In genomic region chr2:239532305-239532649, GRCh38 we compare ENCODE assay signal across 16 cellular contexts.
A peak's percentile ranks its signal among the peaks of the same experiment; 100 is the strongest.
DNase-seq lines count a peak whose midpoint lies in the region; ATAC-seq, FAIRE-seq and TF ChIP-seq lines count a peak whose summit lies in the region.
"Had no signal": no experiment of that assay in that cellular context is flagged by ENCODE, and none has a peak within 500 bp of the region (broad histone marks: within the 10 kb centered on the region; RNA-seq: fewer than 3 reads in every experiment).

No MANE protein-coding gene starts in this region.

- ATAC-seq in GM19463 (IDR thresholded peaks at IDR 0.05; ENCODE audit: unreplicated experiment): no peak
- ATAC-seq in HG02970 (IDR thresholded peaks at IDR 0.05; ENCODE audit: low FRiP score, unreplicated experiment): no peak
- ATAC-seq in GM19035 (IDR thresholded peaks at IDR 0.05; ENCODE audit: unreplicated experiment): no peak
- ATAC-seq: K562 had no signal

- 76 to 93% (median 84%) methylated on average over 17 to 18 of the region's 18 CpGs for WGBS in spleen, 5 donors
- WGBS in testis, 2 donors: 58 to 62% methylated on average over 4 to 18 of the region's 18 CpGs

- peaks cover 14% of the 10 kb centered on the region for H3K27me3 Mint-ChIP-seq in chondrocyte (ENCODE audit: low read depth)
- H3K27me3 Mint-ChIP-seq in nephron (ENCODE audit: low read depth): peaks cover 28% of the 10 kb centered on the region

- H3K9me3 ChIP-seq in spleen: peaks cover 0 to 18% (median 12%) of the 10 kb centered on the region in 8 donors
- no peaks in the 10 kb centered on the region for H3K9me3 ChIP-seq in testis
- H3K9me3 ChIP-seq: Caco-2 had no signal

- no peak overlapping the region for H3K27ac Mint-ChIP-seq in chondrocyte (ENCODE audit: unreplicated experiment)
- H3K27ac Mint-ChIP-seq in nephron: peak overlapping the region in 2 of 3 experiments; percentile 35 to 89
- H3K27ac Mint-ChIP-seq: B cell had no signal

- H3K27ac ChIP-seq in spleen (no peak overlapping the region), testis (no peak overlapping the region)
- H3K27ac ChIP-seq: GM23248 had no signal

- H3K36me3 ChIP-seq in spleen (no peaks in the 10 kb centered on the region), testis (ENCODE audit: low read depth, missing control alignments) (no peaks in the 10 kb centered on the region)

- H3K9me3 Mint-ChIP-seq in chondrocyte (ENCODE audit: low read depth) (peaks cover 13% of the 10 kb centered on the region), nephron (peaks cover 21% of the 10 kb centered on the region)

- DNase-seq in HTR-8/SVneo (ENCODE audit: insufficient read length, low spot score): no peak
- peak; percentile 55 for DNase-seq in chondrocyte (ENCODE audit: low spot score)
- DNase-seq in spleen: peak; percentile 39
- no peak for DNase-seq in testis
- DNase-seq: GDM1, GM23248 had no signal

- peaks cover 0 to 8% (median 0%) of the 10 kb centered on the region in 7 donors for H3K27me3 ChIP-seq in spleen (replicated peaks in 1 of 7)
- H3K27me3 ChIP-seq in testis: no peaks in the 10 kb centered on the region

- FAIRE-seq in HTR-8/SVneo (lab: Jason Lieb, UNC): peak; percentile 72
- FAIRE-seq: A204.1, GM12892, K562 had no signal

- H3K4me1 ChIP-seq in spleen (peaks cover 0 to 20% (median 0%) of the 10 kb centered on the region in 6 donors), testis (peaks cover 5% of the 10 kb centered on the region)
- H3K4me1 ChIP-seq: Caco-2 had no signal

- no peak overlapping the region for H3K4me3 ChIP-seq in spleen
- no peak overlapping the region for H3K4me3 ChIP-seq in testis
- H3K4me3 ChIP-seq: GM23248, K562 had no signal

- H3K36me3 Mint-ChIP-seq in chondrocyte (ENCODE audit: low read depth): peaks cover 1% of the 10 kb centered on the region
- H3K36me3 Mint-ChIP-seq in nephron (ENCODE audit: low read depth): peaks cover 7% of the 10 kb centered on the region
- H3K36me3 Mint-ChIP-seq: CD8-positive, alpha-beta memory T cell had no signal

- H3K4me3 Mint-ChIP-seq in chondrocyte (ENCODE audit: unreplicated experiment) (no peak overlapping the region), nephron (no peak overlapping the region)
- H3K4me3 Mint-ChIP-seq: B cell; CD8-positive, alpha-beta memory T cell had no signal

- intact Hi-C loops in spleen (cut with DNase I; ENCODE audit: low total_unique reads): no loop called here
- intact Hi-C loops in testis (cut with DNase I; ENCODE audit: low total_unique reads): no loop called here

- H3K4me1 Mint-ChIP-seq in chondrocyte (ENCODE audit: low read depth): no peaks in the 10 kb centered on the region
- peaks cover 32% of the 10 kb centered on the region for H3K4me1 Mint-ChIP-seq in nephron
- H3K4me1 Mint-ChIP-seq: B cell; CD8-positive, alpha-beta memory T cell had no signal

- TF ChIP-seq CTCF in chondrocyte (IDR thresholded peaks at IDR 0.05) (no peak), nephron (IDR thresholded peaks at IDR 0.05; ENCODE audit: unreplicated experiment in 3 of 3) (no peak), spleen (IDR thresholded peaks at IDR 0.05 in 8 of 11, conservative IDR thresholded peaks at IDR 0.05 in 3 of 11) (no peak), testis (IDR thresholded peaks at IDR 0.05) (no peak)

- TF ChIP-seq POLR2A in spleen (IDR thresholded peaks at IDR 0.05) (no peak), testis (IDR thresholded peaks at IDR 0.05) (no peak)

Comparison
In these comparisons a context has a peak if more than half of its experiments do, and no peak if none do; other contexts are left out.
1. DNase-seq: peak in chondrocyte (single experiment) and spleen (single experiment); none in HTR-8/SVneo (single experiment) and testis (single experiment).